ENCODE assay signal across 12 cellular contexts in genomic region chr4:142961866-142962265, GRCh38.
DNase-seq lines count a peak whose midpoint lies in the region; ATAC-seq and TF ChIP-seq lines count a peak whose summit lies in the region.
"Had no signal": no experiment of that assay in that cellular context is flagged by ENCODE, and none has a peak within 500 bp of the region (broad histone marks: within the 10 kb centered on the region; RNA-seq: fewer than 3 reads in every experiment).

No MANE protein-coding gene starts in this region.

- H3K36me3 ChIP-seq in DND-41 (ENCODE audit: insufficient read depth, low read length) (no peaks in the 10 kb centered on the region), SK-N-MC (ENCODE audit: insufficient read depth, low read length) (no peaks in the 10 kb centered on the region), mesodermal cell (ENCODE audit: control insufficient read depth, insufficient read depth, low read length) (no peaks in the 10 kb centered on the region)

- H3K4me3 Mint-ChIP-seq in nephron progenitor cell (no peak overlapping the region), chondrocyte (ENCODE audit: unreplicated experiment) (no peak overlapping the region)

- H3K27me3 Mint-ChIP-seq in nephron progenitor cell (ENCODE audit: low read depth, poor library complexity) (no peaks in the 10 kb centered on the region), chondrocyte (ENCODE audit: low read depth) (peaks cover 16% of the 10 kb centered on the region)

- H3K9me3 ChIP-seq in DND-41 (ENCODE audit: insufficient read depth, low read length, severe bottlenecking) (no peaks in the 10 kb centered on the region), SK-N-MC (ENCODE audit: low read depth, low read length) (no peaks in the 10 kb centered on the region), mesodermal cell (ENCODE audit: control insufficient read depth, low read length) (no peaks in the 10 kb centered on the region)
- H3K9me3 ChIP-seq: body of pancreas had no signal

- H3K36me3 Mint-ChIP-seq in nephron progenitor cell (ENCODE audit: low read depth) = no peaks in the 10 kb centered on the region
- H3K36me3 Mint-ChIP-seq in chondrocyte (ENCODE audit: low read depth) = no peaks in the 10 kb centered on the region

- no peak for DNase-seq in DND-41
- no peak for DNase-seq in SK-N-MC (ENCODE audit: low read depth, low spot score)
- no peak for DNase-seq in nephron progenitor cell
- no peak for DNase-seq in NCI-H2196 treated with DMSO at 0.1 percent for 48 hours (lab: John Stamatoyannopoulos, UW; ENCODE audit: unreplicated experiment)
- DNase-seq in chondrocyte (ENCODE audit: low spot score) = no peak
- DNase-seq: glutamatergic neuron, NCI-H1436 treated with DMSO at 0.1 percent for 48 hours, SW 1271 had no signal

- ATAC-seq in DND-41 (ENCODE audit: insufficient read depth, low read depth) (no peak), HG02885 (IDR thresholded peaks at IDR 0.05; ENCODE audit: poor library complexity, unreplicated experiment) (peak; percentile 69), GM18520 (IDR thresholded peaks at IDR 0.05; ENCODE audit: unreplicated experiment) (no peak)
- ATAC-seq: body of pancreas had no signal

- H3K4me3 ChIP-seq in DND-41 (ENCODE audit: low read depth in 1 of 2, low read length in 2 of 2) (no peak overlapping the region), SK-N-MC (peak overlapping the region; percentile 33), mesodermal cell (ENCODE audit: extremely low read depth, insufficient read depth, low read length, poor library complexity, severe bottlenecking) (no peak overlapping the region)
- H3K4me3 ChIP-seq: body of pancreas had no signal

- H3K4me1 ChIP-seq in DND-41 (ENCODE audit: insufficient read depth, low read length) (no peaks in the 10 kb centered on the region), mesodermal cell (ENCODE audit: control insufficient read depth, insufficient read depth, low read length, poor library complexity, severe bottlenecking) (no peaks in the 10 kb centered on the region)
- H3K4me1 ChIP-seq: body of pancreas had no signal

- no peak for TF ChIP-seq CTCF in DND-41 (IDR thresholded peaks at IDR 0.05; ENCODE audit: borderline replicate concordance, extremely low read depth, low read length, poor library complexity, severe bottlenecking)
- no peak for TF ChIP-seq CTCF in nephron progenitor cell (IDR thresholded peaks at IDR 0.05)
- TF ChIP-seq CTCF in chondrocyte (IDR thresholded peaks at IDR 0.05) = no peak

- no peaks in the 10 kb centered on the region for H4K20me1 ChIP-seq in DND-41 (ENCODE audit: insufficient read depth, low read length)

- no CpG with 5 or more reads among the region's 1 CpG for WGBS in mesodermal cell (ENCODE audit: insufficient coverage in 2 of 2), 2 experiments

- H3K79me2 ChIP-seq in DND-41 (ENCODE audit: insufficient read depth, low read length) = no peaks in the 10 kb centered on the region

- peaks cover 11% of the 10 kb centered on the region for H3K4me1 Mint-ChIP-seq in nephron progenitor cell
- H3K4me1 Mint-ChIP-seq in chondrocyte (ENCODE audit: low read depth) = peaks cover 11% of the 10 kb centered on the region

- H3K9ac ChIP-seq in DND-41 (ENCODE audit: low read depth, low read length) (no peak overlapping the region), SK-N-MC (ENCODE audit: insufficient read length) (peak overlapping the region; percentile 54)

- peaks cover 4% of the 10 kb centered on the region for H3K9me3 Mint-ChIP-seq in nephron progenitor cell
- no peaks in the 10 kb centered on the region for H3K9me3 Mint-ChIP-seq in chondrocyte (ENCODE audit: low read depth)

- H3K27ac Mint-ChIP-seq in nephron progenitor cell = no peak overlapping the region
- H3K27ac Mint-ChIP-seq in chondrocyte (ENCODE audit: unreplicated experiment) = no peak overlapping the region

- H2AFZ ChIP-seq in DND-41 (ENCODE audit: low read depth, low read length) = 0 out of 2 replicates have a peak overlapping the region, but pooled peaks have one; percentile 26

- peaks cover 9% of the 10 kb centered on the region for H3K27me3 ChIP-seq in DND-41 (ENCODE audit: insufficient read depth, low read length, poor library complexity)
- H3K27me3 ChIP-seq: body of pancreas had no signal

- H3K4me2 ChIP-seq in DND-41 (ENCODE audit: insufficient read depth, low read length) = no peak overlapping the region

- H3K27ac ChIP-seq in DND-41 (ENCODE audit: low read length) = no peak overlapping the region
- peak overlapping the region; percentile 55; the same call in 1 of the 2 replicates for H3K27ac ChIP-seq in SK-N-MC
- peak overlapping the region; percentile 47 for H3K27ac ChIP-seq in mesodermal cell (ENCODE audit: low read depth, low read length, severe bottlenecking)
